Comparison of ENCODE assay signal across 17 cellular contexts in the genomic region with DNA sequence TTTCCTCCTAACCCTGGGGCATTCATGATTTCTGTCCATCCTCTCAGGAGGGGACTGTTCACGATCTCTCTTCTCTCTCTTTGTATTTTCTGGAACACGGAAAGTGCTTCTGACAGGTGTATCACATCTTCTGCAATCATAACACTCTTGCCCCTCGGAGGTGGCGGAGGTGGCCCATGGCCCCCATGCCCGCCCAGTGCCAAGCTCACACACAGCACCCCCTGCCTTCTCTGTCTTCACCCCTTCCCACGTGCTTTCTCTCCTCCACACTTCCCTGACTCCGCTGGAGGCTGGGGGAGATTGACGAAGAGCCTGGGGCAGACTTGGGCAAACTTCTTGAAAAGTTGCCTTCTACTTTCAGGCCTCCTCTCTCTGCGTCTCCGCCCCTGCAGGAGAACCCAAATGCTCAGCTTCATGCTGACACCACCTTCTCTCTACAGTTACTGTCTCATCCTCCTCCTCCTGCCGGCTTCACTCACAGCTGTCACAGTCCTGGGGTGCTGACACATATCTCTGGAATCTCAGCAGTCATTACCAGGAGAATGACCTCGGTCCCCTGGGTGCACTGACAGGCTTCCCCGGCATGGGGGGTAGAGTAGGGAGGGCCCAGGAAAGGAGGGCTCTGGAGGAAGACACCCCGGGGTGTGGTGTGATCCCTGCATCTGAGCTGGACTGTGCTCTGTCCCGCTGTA.
DNase-seq lines count a peak whose midpoint lies in the region; ATAC-seq and TF ChIP-seq lines count a peak whose summit lies in the region.
"Had no signal": no experiment of that assay in that cellular context is flagged by ENCODE, and none has a peak within 500 bp of the region (broad histone marks: within the 10 kb centered on the region; RNA-seq: fewer than 3 reads in every experiment).

No MANE protein-coding gene starts in this region.

- no peaks in the 10 kb centered on the region for H3K9me2 ChIP-seq in PC-3 (replicated peaks; ENCODE audit: low read length)

- peaks cover 86% of the 10 kb centered on the region for H3K27me3 Mint-ChIP-seq in MCF 10A (ENCODE audit: insufficient read depth, unreplicated experiment)
- H3K27me3 Mint-ChIP-seq in natural killer cell (ENCODE audit: low read depth in 2 of 2): peaks cover 2 to 6% of the 10 kb centered on the region in 2 donors

- H3K27ac Mint-ChIP-seq in MCF 10A (ENCODE audit: low read depth, unreplicated experiment) (no peak overlapping the region), natural killer cell (no peak overlapping the region)
- H3K27ac Mint-ChIP-seq: activated CD4-positive, alpha-beta memory T cell treated with anti-CD3 and anti-CD28 coated beads for 36 hours; activated T-helper 2 cell treated with anti-CD3 and anti-CD28 coated beads, Interferon-gamma antibody, Interleukin-2, Interleukin-4, amounts not matched to agents 10 μg/mL and 5 μg/mL and 100 μg/mL, durations not matched to agents 14 hours and 24 hours and 36 hours had no signal

- POLR2A ChIA-PET in MCF 10A (lab: Yijun Ruan, JAX): no interaction called here
- POLR2A ChIA-PET in PC-3 (lab: Charles Lee; ENCODE audit: unreplicated experiment): no interaction called here

- TF ChIP-seq CTCF in MCF 10A (IDR thresholded peaks at IDR 0.05; ENCODE audit: unreplicated experiment) (no peak), breast epithelium (IDR thresholded peaks at IDR 0.05) (no peak), PC-3 (conservative IDR thresholded peaks at IDR 0.05; ENCODE audit: low read depth, low read length) (no peak), fibroblast of lung (conservative IDR thresholded peaks at IDR 0.05 in 1 of 2, IDR thresholded peaks at IDR 0.05 in 1 of 2; ENCODE audit: low read depth in 1 of 2, low read length in 2 of 2) (no peak), natural killer cell (IDR thresholded peaks at IDR 0.05) (no peak)

- H3K4me3 ChIP-seq in breast epithelium: no peak overlapping the region
- H3K4me3 ChIP-seq in PC-3 (ENCODE audit: low read length): no peak overlapping the region
- H3K4me3 ChIP-seq in fibroblast of lung (replicated peaks in 1 of 4; ENCODE audit: control extremely low read depth in 1 of 4, insufficient read depth in 1 of 4, low read depth in 3 of 4, low read length in 4 of 4): no peak overlapping the region
- H3K4me3 ChIP-seq: K562, thoracic aorta had no signal

- H3K9me3 Mint-ChIP-seq in MCF 10A (ENCODE audit: unreplicated experiment) (no peaks in the 10 kb centered on the region), natural killer cell (no peaks in the 10 kb centered on the region)
- H3K9me3 Mint-ChIP-seq: activated CD4-positive, alpha-beta memory T cell treated with anti-CD3 and anti-CD28 coated beads for 36 hours; activated T-helper 2 cell treated with anti-CD3 and anti-CD28 coated beads, Interferon-gamma antibody, Interleukin-2, Interleukin-4, amounts not matched to agents 10 μg/mL and 5 μg/mL and 100 μg/mL, durations not matched to agents 14 hours and 24 hours and 36 hours had no signal

- H3K27ac ChIP-seq in breast epithelium (no peak overlapping the region), PC-3 (ENCODE audit: low read length) (no peak overlapping the region), fibroblast of lung (ENCODE audit: insufficient read depth, low read length) (peak overlapping the region; percentile 71)
- H3K27ac ChIP-seq: parathyroid adenoma, thoracic aorta had no signal

- CTCF ChIA-PET in MCF 10A (lab: Yijun Ruan, JAX) (interaction anchor here (0.7 kb wide), 1 partner anchor 192 kb away, joined by 5 read pairs; no protein-coding TSS in a partner anchor), PC-3 (lab: Charles Lee) (no interaction called here)

- H3K9ac ChIP-seq in PC-3 (ENCODE audit: low read length): no peak overlapping the region
- H3K9ac ChIP-seq in fibroblast of lung (ENCODE audit: insufficient read depth, low read length): peak overlapping the region; percentile 58
- H3K9ac ChIP-seq: parathyroid adenoma had no signal

- peak; percentile 33 for ATAC-seq in PC-3
- ATAC-seq in GM19035 (IDR thresholded peaks at IDR 0.05; ENCODE audit: unreplicated experiment): no peak
- ATAC-seq in natural killer cell: no peak
- ATAC-seq in HG03565 (IDR thresholded peaks at IDR 0.05; ENCODE audit: unreplicated experiment): no peak
- ATAC-seq: K562 had no signal

- H3K4me1 Mint-ChIP-seq in MCF 10A (ENCODE audit: insufficient read depth, unreplicated experiment) (peaks cover 10% of the 10 kb centered on the region), natural killer cell (no peaks in the 10 kb centered on the region)

- H3F3A ChIP-seq in PC-3 (ENCODE audit: low read length, unreplicated experiment): no peaks in the 10 kb centered on the region

- peaks cover 7% of the 10 kb centered on the region for H3K36me3 Mint-ChIP-seq in MCF 10A (ENCODE audit: insufficient read depth, unreplicated experiment)
- H3K36me3 Mint-ChIP-seq in natural killer cell: no peaks in the 10 kb centered on the region
- H3K36me3 Mint-ChIP-seq: activated CD4-positive, alpha-beta memory T cell treated with anti-CD3 and anti-CD28 coated beads for 36 hours had no signal

- H3K79me2 ChIP-seq in PC-3 (ENCODE audit: low read length): no peaks in the 10 kb centered on the region
- no peaks in the 10 kb centered on the region for H3K79me2 ChIP-seq in fibroblast of lung (ENCODE audit: control insufficient read depth, insufficient read depth, low read length)
- H3K79me2 ChIP-seq: parathyroid adenoma had no signal

- no peaks in the 10 kb centered on the region for H4K20me1 ChIP-seq in PC-3 (ENCODE audit: low read length)
- no peaks in the 10 kb centered on the region for H4K20me1 ChIP-seq in fibroblast of lung (ENCODE audit: control insufficient read depth, extremely low read depth, insufficient read depth, low read length)

- BruUV-seq in MCF 10A (replicated peaks; lab: Mats Ljungman, UMichigan): no TSS peak
- BruUV-seq in PC-3 (replicated peaks; lab: Mats Ljungman, UMichigan): no TSS peak

- H3K4me1 ChIP-seq in breast epithelium: no peaks in the 10 kb centered on the region
- no peaks in the 10 kb centered on the region for H3K4me1 ChIP-seq in PC-3 (ENCODE audit: insufficient read depth, low read length)
- peaks cover 8% of the 10 kb centered on the region for H3K4me1 ChIP-seq in fibroblast of lung (ENCODE audit: control insufficient read depth, extremely low read depth, insufficient read depth, low read length)
- H3K4me1 ChIP-seq: parathyroid adenoma had no signal

- H3K36me3 ChIP-seq in breast epithelium (no peaks in the 10 kb centered on the region), PC-3 (ENCODE audit: low read depth, low read length) (no peaks in the 10 kb centered on the region), fibroblast of lung (ENCODE audit: control insufficient read depth, insufficient read depth, low read length) (no peaks in the 10 kb centered on the region)
- H3K36me3 ChIP-seq: thoracic aorta had no signal

- TF ChIP-seq POLR2A in breast epithelium (IDR thresholded peaks at IDR 0.05): no peak

- DNase-seq in MCF 10A (ENCODE audit: unreplicated experiment) (peak; percentile 5), breast epithelium (ENCODE audit: low spot score in 2 of 2) (no peak), PC-3 (peak; percentile 25), fibroblast of lung (ENCODE audit: low read depth in 2 of 2) (no peak), stromal cell of bone marrow (ENCODE audit: low read depth) (peak; percentile 9), natural killer cell (no peak)
- DNase-seq: activated CD4-positive, alpha-beta memory T cell treated with anti-CD3 and anti-CD28 coated beads for 36 hours; DMS153; foreskin melanocyte; NCI-H1436 treated with DMSO at 0.1 percent for 48 hours; stimulated activated CD4-positive, alpha-beta T cell treated with anti-CD3 and anti-CD28 coated beads, Interleukin-15, amount 100 ng/mL, for 24 hours had no signal

- no peaks in the 10 kb centered on the region for H3K9me3 ChIP-seq in breast epithelium
- H3K9me3 ChIP-seq in PC-3 (ENCODE audit: low read length): no peaks in the 10 kb centered on the region
- no peaks in the 10 kb centered on the region for H3K9me3 ChIP-seq in fibroblast of lung (ENCODE audit: control insufficient read depth, insufficient read depth, low read depth, low read length)
- H3K9me3 ChIP-seq: thoracic aorta had no signal

- no peak overlapping the region for H3K4me2 ChIP-seq in PC-3 (ENCODE audit: low read length)
- H3K4me2 ChIP-seq in fibroblast of lung (ENCODE audit: extremely low read depth, insufficient read depth, low read length): no peak overlapping the region

- H3K4me3 Mint-ChIP-seq in MCF 10A (ENCODE audit: unreplicated experiment): no peak overlapping the region
- no peak overlapping the region for H3K4me3 Mint-ChIP-seq in natural killer cell
- H3K4me3 Mint-ChIP-seq: activated CD4-positive, alpha-beta memory T cell treated with anti-CD3 and anti-CD28 coated beads for 36 hours had no signal

- H2AFZ ChIP-seq in PC-3 (ENCODE audit: low read length) (no peak overlapping the region), fibroblast of lung (ENCODE audit: low read length) (no peak overlapping the region)
- H2AFZ ChIP-seq: parathyroid adenoma had no signal

- intact Hi-C loops in MCF 10A (cut with micrococcal nuclease) (no loop called here), breast epithelium (cut with DNase I; ENCODE audit: low total_unique reads) (no loop called here), PC-3 (cut with micrococcal nuclease) (no loop called here), natural killer cell (cut with micrococcal nuclease) (no loop called here)

- H3K27me3 ChIP-seq in breast epithelium (peaks cover 0 to 91% of the 10 kb centered on the region in 2 donors), PC-3 (ENCODE audit: low read length) (peaks cover 88% of the 10 kb centered on the region), fibroblast of lung (ENCODE audit: control insufficient read depth, insufficient read depth, low read length) (no peaks in the 10 kb centered on the region)

Comparison
In these comparisons a context has a peak if more than half of its experiments do, and no peak if none do; other contexts are left out.
1. DNase-seq: peak in MCF 10A (single experiment), PC-3 (single experiment) and stromal cell of bone marrow (single experiment); none in breast epithelium (0 of 2), fibroblast of lung (0 of 2) and natural killer cell (single experiment).